In the genomic region with DNA sequence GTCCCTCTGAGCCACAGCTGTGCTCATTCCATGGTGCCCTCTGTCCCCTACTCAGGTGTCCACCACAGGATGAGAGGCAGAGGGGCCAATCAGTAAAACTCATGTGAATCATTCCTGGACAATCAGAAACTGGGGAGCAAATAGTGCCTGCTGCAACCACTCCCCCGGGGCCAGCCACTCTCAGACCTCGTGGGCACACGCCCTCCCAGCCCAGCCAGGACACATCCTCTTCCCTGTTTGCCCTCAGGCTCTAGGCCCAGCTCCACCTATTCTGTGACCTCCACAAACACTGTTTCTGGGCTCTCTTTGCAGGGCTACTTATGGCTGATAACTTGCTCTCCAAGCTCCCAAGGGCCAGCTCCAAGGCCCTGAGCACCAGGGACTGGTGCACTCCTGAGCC, we compare ENCODE assay signal across 2 cellular contexts.
TF ChIP-seq lines count a peak whose summit lies in the region.

No MANE protein-coding gene starts in this region.

TF ChIP-seq in liver, 16 proteins besides CTCF, POLR2A, EP300 and RAD21 (continued from another document):
- TF ChIP-seq, protein P1, sequence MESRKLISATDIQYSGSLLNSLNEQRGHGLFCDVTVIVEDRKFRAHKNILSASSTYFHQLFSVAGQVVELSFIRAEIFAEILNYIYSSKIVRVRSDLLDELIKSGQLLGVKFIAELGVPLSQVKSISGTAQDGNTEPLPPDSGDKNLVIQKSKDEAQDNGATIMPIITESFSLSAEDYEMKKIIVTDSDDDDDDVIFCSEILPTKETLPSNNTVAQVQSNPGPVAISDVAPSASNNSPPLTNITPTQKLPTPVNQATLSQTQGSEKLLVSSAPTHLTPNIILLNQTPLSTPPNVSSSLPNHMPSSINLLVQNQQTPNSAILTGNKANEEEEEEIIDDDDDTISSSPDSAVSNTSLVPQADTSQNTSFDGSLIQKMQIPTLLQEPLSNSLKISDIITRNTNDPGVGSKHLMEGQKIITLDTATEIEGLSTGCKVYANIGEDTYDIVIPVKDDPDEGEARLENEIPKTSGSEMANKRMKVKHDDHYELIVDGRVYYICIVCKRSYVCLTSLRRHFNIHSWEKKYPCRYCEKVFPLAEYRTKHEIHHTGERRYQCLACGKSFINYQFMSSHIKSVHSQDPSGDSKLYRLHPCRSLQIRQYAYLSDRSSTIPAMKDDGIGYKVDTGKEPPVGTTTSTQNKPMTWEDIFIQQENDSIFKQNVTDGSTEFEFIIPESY (IDR thresholded peaks at IDR 0.05): peak; percentile 39
- TF ChIP-seq SP1 (IDR thresholded peaks at IDR 0.05) (peak; percentile 90), HNF4A (conservative IDR thresholded peaks at IDR 0.05) (peak; percentile 74 to 78), HNF4G (IDR thresholded peaks at IDR 0.05) (peak; percentile 60), FOXA2 (IDR thresholded peaks at IDR 0.05) (no peak), FOXA1 (IDR thresholded peaks at IDR 0.05) (no peak), GABPA (IDR thresholded peaks at IDR 0.05 in 1 of 2, conservative IDR thresholded peaks at IDR 0.05 in 1 of 2) (peak in 1 of 2 donors; percentile 51), NR2F2 (IDR thresholded peaks at IDR 0.05) (no peak), JUND (IDR thresholded peaks at IDR 0.05) (peak in 1 of 2 donors; percentile 20), EGR1 (IDR thresholded peaks at IDR 0.05; ENCODE audit: low read depth in 2 of 2) (peak in 1 of 2 donors; percentile 42), RXRA (IDR thresholded peaks at IDR 0.05) (peak; percentile 76 to 85)
- TF ChIP-seq, protein P2, sequence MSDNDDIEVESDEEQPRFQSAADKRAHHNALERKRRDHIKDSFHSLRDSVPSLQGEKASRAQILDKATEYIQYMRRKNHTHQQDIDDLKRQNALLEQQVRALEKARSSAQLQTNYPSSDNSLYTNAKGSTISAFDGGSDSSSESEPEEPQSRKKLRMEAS (IDR thresholded peaks at IDR 0.05): no peak
- TF ChIP-seq, protein P3, sequence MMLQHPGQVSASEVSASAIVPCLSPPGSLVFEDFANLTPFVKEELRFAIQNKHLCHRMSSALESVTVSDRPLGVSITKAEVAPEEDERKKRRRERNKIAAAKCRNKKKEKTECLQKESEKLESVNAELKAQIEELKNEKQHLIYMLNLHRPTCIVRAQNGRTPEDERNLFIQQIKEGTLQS (IDR thresholded peaks at IDR 0.05): no peak
- TF ChIP-seq, protein P4, sequence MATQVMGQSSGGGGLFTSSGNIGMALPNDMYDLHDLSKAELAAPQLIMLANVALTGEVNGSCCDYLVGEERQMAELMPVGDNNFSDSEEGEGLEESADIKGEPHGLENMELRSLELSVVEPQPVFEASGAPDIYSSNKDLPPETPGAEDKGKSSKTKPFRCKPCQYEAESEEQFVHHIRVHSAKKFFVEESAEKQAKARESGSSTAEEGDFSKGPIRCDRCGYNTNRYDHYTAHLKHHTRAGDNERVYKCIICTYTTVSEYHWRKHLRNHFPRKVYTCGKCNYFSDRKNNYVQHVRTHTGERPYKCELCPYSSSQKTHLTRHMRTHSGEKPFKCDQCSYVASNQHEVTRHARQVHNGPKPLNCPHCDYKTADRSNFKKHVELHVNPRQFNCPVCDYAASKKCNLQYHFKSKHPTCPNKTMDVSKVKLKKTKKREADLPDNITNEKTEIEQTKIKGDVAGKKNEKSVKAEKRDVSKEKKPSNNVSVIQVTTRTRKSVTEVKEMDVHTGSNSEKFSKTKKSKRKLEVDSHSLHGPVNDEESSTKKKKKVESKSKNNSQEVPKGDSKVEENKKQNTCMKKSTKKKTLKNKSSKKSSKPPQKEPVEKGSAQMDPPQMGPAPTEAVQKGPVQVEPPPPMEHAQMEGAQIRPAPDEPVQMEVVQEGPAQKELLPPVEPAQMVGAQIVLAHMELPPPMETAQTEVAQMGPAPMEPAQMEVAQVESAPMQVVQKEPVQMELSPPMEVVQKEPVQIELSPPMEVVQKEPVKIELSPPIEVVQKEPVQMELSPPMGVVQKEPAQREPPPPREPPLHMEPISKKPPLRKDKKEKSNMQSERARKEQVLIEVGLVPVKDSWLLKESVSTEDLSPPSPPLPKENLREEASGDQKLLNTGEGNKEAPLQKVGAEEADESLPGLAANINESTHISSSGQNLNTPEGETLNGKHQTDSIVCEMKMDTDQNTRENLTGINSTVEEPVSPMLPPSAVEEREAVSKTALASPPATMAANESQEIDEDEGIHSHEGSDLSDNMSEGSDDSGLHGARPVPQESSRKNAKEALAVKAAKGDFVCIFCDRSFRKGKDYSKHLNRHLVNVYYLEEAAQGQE (IDR thresholded peaks at IDR 0.05): peak; percentile 59
TF ChIP-seq in liver: peak in this region for 11.

TF ChIP-seq in SK-N-SH treated with all-trans-retinoic acid at 6 μM for 48 hours, 23 proteins besides CTCF, POLR2A, EP300 and RAD21 (continued from another document):
- TF ChIP-seq, protein P5, sequence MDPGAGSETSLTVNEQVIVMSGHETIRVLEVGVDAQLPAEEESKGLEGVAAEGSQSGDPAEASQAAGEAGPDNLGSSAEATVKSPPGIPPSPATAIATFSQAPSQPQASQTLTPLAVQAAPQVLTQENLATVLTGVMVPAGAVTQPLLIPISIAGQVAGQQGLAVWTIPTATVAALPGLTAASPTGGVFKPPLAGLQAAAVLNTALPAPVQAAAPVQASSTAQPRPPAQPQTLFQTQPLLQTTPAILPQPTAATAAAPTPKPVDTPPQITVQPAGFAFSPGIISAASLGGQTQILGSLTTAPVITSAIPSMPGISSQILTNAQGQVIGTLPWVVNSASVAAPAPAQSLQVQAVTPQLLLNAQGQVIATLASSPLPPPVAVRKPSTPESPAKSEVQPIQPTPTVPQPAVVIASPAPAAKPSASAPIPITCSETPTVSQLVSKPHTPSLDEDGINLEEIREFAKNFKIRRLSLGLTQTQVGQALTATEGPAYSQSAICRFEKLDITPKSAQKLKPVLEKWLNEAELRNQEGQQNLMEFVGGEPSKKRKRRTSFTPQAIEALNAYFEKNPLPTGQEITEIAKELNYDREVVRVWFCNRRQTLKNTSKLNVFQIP (CRISPR knock-in tag; IDR thresholded peaks at IDR 0.05; ENCODE audit: borderline replicate concordance, low read depth): no peak
- TF ChIP-seq, protein P6, sequence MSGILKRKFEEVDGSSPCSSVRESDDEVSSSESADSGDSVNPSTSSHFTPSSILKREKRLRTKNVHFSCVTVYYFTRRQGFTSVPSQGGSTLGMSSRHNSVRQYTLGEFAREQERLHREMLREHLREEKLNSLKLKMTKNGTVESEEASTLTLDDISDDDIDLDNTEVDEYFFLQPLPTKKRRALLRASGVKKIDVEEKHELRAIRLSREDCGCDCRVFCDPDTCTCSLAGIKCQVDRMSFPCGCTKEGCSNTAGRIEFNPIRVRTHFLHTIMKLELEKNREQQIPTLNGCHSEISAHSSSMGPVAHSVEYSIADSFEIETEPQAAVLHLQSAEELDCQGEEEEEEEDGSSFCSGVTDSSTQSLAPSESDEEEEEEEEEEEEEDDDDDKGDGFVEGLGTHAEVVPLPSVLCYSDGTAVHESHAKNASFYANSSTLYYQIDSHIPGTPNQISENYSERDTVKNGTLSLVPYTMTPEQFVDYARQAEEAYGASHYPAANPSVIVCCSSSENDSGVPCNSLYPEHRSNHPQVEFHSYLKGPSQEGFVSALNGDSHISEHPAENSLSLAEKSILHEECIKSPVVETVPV (CRISPR knock-in tag; IDR thresholded peaks at IDR 0.05): no peak
- TF ChIP-seq SNAI2 (CRISPR knock-in tag; IDR thresholded peaks at IDR 0.05): no peak
- no peak for TF ChIP-seq ISL1 (CRISPR knock-in tag; IDR thresholded peaks at IDR 0.05)
- no peak for TF ChIP-seq ZNF70 (CRISPR knock-in tag; IDR thresholded peaks at IDR 0.05)
- TF ChIP-seq, protein P7, sequence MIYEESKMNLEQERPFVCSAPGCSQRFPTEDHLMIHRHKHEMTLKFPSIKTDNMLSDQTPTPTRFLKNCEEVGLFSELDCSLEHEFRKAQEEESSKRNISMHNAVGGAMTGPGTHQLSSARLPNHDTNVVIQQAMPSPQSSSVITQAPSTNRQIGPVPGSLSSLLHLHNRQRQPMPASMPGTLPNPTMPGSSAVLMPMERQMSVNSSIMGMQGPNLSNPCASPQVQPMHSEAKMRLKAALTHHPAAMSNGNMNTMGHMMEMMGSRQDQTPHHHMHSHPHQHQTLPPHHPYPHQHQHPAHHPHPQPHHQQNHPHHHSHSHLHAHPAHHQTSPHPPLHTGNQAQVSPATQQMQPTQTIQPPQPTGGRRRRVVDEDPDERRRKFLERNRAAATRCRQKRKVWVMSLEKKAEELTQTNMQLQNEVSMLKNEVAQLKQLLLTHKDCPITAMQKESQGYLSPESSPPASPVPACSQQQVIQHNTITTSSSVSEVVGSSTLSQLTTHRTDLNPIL (CRISPR knock-in tag; IDR thresholded peaks at IDR 0.05; ENCODE audit: low read depth): no peak
